ENCODE assay signal across 9 cellular contexts in genomic region chr16:67542464-67542863, GRCh38. TPM values are rescaled to one million over a fixed set of nuclear protein-coding genes. Genes with fewer than 3 reads are reported as not detected.
DNase-seq lines count a peak whose midpoint lies in the region; ATAC-seq and TF ChIP-seq lines count a peak whose summit lies in the region.
"Had no signal": no experiment of that assay in that cellular context is flagged by ENCODE, and none has a peak within 500 bp of the region (broad histone marks: within the 10 kb centered on the region; RNA-seq: fewer than 3 reads in every experiment).

No MANE protein-coding gene starts in this region.

- H3K4me3 Mint-ChIP-seq in activated CD4-positive, alpha-beta T cell treated with anti-CD3 and anti-CD28 coated beads, Interleukin-2, amount 10 ng/mL, durations not matched to agents 24 days and 14 days, result no peak overlapping the region
- no peak overlapping the region for H3K4me3 Mint-ChIP-seq in endodermal cell

- H3K9me3 ChIP-seq in MG63 (no peaks in the 10 kb centered on the region), endodermal cell (ENCODE audit: control insufficient read depth, low read length) (no peaks in the 10 kb centered on the region), tibial artery (no peaks in the 10 kb centered on the region)

- intact Hi-C loops in activated CD4-positive, alpha-beta T cell treated with anti-CD3 and anti-CD28 coated beads, Interleukin-2, amount 10 ng/mL, durations not matched to agents 24 days and 14 days (cut with micrococcal nuclease), result no loop called here
- intact Hi-C loops in tibial artery (cut with DNase I; ENCODE audit: low total_unique reads), result no loop called here

- H3K36me3 ChIP-seq in MG63 (peaks cover 16% of the 10 kb centered on the region), endodermal cell (ENCODE audit: control insufficient read depth, insufficient read depth, low read length) (peaks cover 51% of the 10 kb centered on the region), tibial artery (peaks cover 41 to 88% (median 75%) of the 10 kb centered on the region in 3 donors)

- H3K9ac ChIP-seq in endodermal cell (ENCODE audit: extremely low read depth, low read length, poor library complexity, severe bottlenecking), result no peak overlapping the region

- H3K4me3 ChIP-seq in MG63 (no peak overlapping the region), endodermal cell (ENCODE audit: low read length) (no peak overlapping the region), tibial artery (no peak overlapping the region)

- ATAC-seq in GM18907 (IDR thresholded peaks at IDR 0.05; ENCODE audit: unreplicated experiment), result no peak
- ATAC-seq in GM19328 (IDR thresholded peaks at IDR 0.05; ENCODE audit: unreplicated experiment), result no peak
- ATAC-seq: left colon had no signal

- no peaks in the 10 kb centered on the region for H3K27me3 Mint-ChIP-seq in activated CD4-positive, alpha-beta T cell treated with anti-CD3 and anti-CD28 coated beads, Interleukin-2, amount 10 ng/mL, durations not matched to agents 24 days and 14 days
- peaks cover 21% of the 10 kb centered on the region for H3K27me3 Mint-ChIP-seq in endodermal cell (ENCODE audit: insufficient read depth)

- DNase-seq in GM13976 (ENCODE audit: low spot score) (peak; percentile 87), MG63 (peak; percentile 48), endodermal cell (peak; percentile 79), tibial artery (no peak)
- peak; percentile 95 for DNase-seq in activated CD4-positive, alpha-beta T cell treated with anti-CD3 and anti-CD28 coated beads, Interleukin-2, amount 10 ng/mL, durations not matched to agents 24 days and 14 days
- peak; percentile 41 for DNase-seq in stimulated activated CD4-positive, alpha-beta T cell treated with anti-CD3 and anti-CD28 coated beads, Interleukin-12 subunit alpha, Interleukin-12 subunit beta, amount 100 ng/mL, for 4 hours

- H3K27ac Mint-ChIP-seq in activated CD4-positive, alpha-beta T cell treated with anti-CD3 and anti-CD28 coated beads, Interleukin-2, amount 10 ng/mL, durations not matched to agents 24 days and 14 days, result peak overlapping the region; percentile 3
- no peak overlapping the region for H3K27ac Mint-ChIP-seq in endodermal cell

- TF ChIP-seq CTCF in GM13976 (IDR thresholded peaks at IDR 0.05; ENCODE audit: borderline replicate concordance, control extremely low read depth, extremely low read depth, insufficient read depth, missing control alignments), result no peak
- TF ChIP-seq CTCF in endodermal cell (conservative IDR thresholded peaks at IDR 0.05), result no peak
- no peak for TF ChIP-seq CTCF in tibial artery (IDR thresholded peaks at IDR 0.05)

- H3K4me1 ChIP-seq in endodermal cell (ENCODE audit: control insufficient read depth, insufficient read depth, low read length) (no peaks in the 10 kb centered on the region), tibial artery (peaks cover 0 to 50% (median 24%) of the 10 kb centered on the region in 4 donors)

- H3K27ac ChIP-seq in endodermal cell (ENCODE audit: low read depth, low read length) (no peak overlapping the region), tibial artery (no peak overlapping the region)

- H3K4me1 Mint-ChIP-seq in activated CD4-positive, alpha-beta T cell treated with anti-CD3 and anti-CD28 coated beads, Interleukin-2, amount 10 ng/mL, durations not matched to agents 24 days and 14 days, result peaks cover 35% of the 10 kb centered on the region
- peaks cover 8% of the 10 kb centered on the region for H3K4me1 Mint-ChIP-seq in endodermal cell

- H3K27me3 ChIP-seq in MG63 (no peaks in the 10 kb centered on the region), endodermal cell (ENCODE audit: control insufficient read depth, insufficient read depth, low read length, poor library complexity, severe bottlenecking) (no peaks in the 10 kb centered on the region), tibial artery (no peaks in the 10 kb centered on the region)

- peaks cover 29% of the 10 kb centered on the region for H3K36me3 Mint-ChIP-seq in activated CD4-positive, alpha-beta T cell treated with anti-CD3 and anti-CD28 coated beads, Interleukin-2, amount 10 ng/mL, durations not matched to agents 24 days and 14 days (ENCODE audit: low read depth)
- peaks cover 53% of the 10 kb centered on the region for H3K36me3 Mint-ChIP-seq in endodermal cell (ENCODE audit: low read depth)

- no peaks in the 10 kb centered on the region for H3K9me3 Mint-ChIP-seq in activated CD4-positive, alpha-beta T cell treated with anti-CD3 and anti-CD28 coated beads, Interleukin-2, amount 10 ng/mL, durations not matched to agents 24 days and 14 days
- H3K9me3 Mint-ChIP-seq in endodermal cell, result no peaks in the 10 kb centered on the region

- in situ Hi-C loops in GM13976 (cut with MboI; ENCODE audit: low sequenced_read_pairs, unreplicated experiment), result loop anchor here (25.0 kb wide), 1 partner anchor 270 kb away; the partner anchor contains the start of genes RANBP10 and TSNAXIP1

RNA-seq across cellular contexts. Expression of gene RIPOR1, which starts 13.8 kb away (rescaled TPM):
- 3.1 and 5.0 TPM in 2 replicates for total RNA-seq in MG63 (2014; rRNA removed; shearing (Covaris generic); ENCODE audit: low replicate concordance)
- 23.3 and 27.7 TPM in 2 replicates for total RNA-seq in activated CD4-positive, alpha-beta T cell treated with anti-CD3 and anti-CD28 coated beads, Interleukin-2, amount 10 ng/mL, durations not matched to agents 24 days and 14 days
- total RNA-seq in endodermal cell, result 10 to 100 TPM; 39.9 to 54.1 TPM
- polyA plus RNA-seq in endodermal cell (2013, experiment 1 of 2), result 29.8 TPM
- 29.6 TPM for polyA plus RNA-seq in endodermal cell (2013, experiment 2 of 2)

RNA-seq across cellular contexts. Expression of gene CTCF, which starts 19.9 kb away (rescaled TPM):
- 26.1 and 32.2 TPM in 2 replicates for total RNA-seq in MG63 (2014; rRNA removed; shearing (Covaris generic); ENCODE audit: low replicate concordance)
- total RNA-seq in activated CD4-positive, alpha-beta T cell treated with anti-CD3 and anti-CD28 coated beads, Interleukin-2, amount 10 ng/mL, durations not matched to agents 24 days and 14 days, result 60.2 and 62.5 TPM in 2 replicates
- total RNA-seq in endodermal cell, result 10 to 100 TPM; 61.3 to 74.6 TPM
- 62.2 TPM for polyA plus RNA-seq in endodermal cell (2013, experiment 1 of 2)
- 62.9 TPM for polyA plus RNA-seq in endodermal cell (2013, experiment 2 of 2)

RNA-seq across cellular contexts. Expression of gene AGRP, which starts 59.1 kb away (rescaled TPM):
- not detected in 2 replicates for total RNA-seq in MG63 (2014; rRNA removed; shearing (Covaris generic); ENCODE audit: low replicate concordance)
- not detected in 2 replicates for total RNA-seq in activated CD4-positive, alpha-beta T cell treated with anti-CD3 and anti-CD28 coated beads, Interleukin-2, amount 10 ng/mL, durations not matched to agents 24 days and 14 days
- not detected for total RNA-seq in endodermal cell
- not detected for polyA plus RNA-seq in endodermal cell (2013, experiment 1 of 2)
- polyA plus RNA-seq in endodermal cell (2013, experiment 2 of 2), result not detected
- total RNA-seq: left colon had no signal

Comparison
In these comparisons a context has a peak if more than half of its experiments do, and no peak if none do; other contexts are left out.
1. DNase-seq: peak in GM13976 (single experiment), MG63 (single experiment), activated CD4-positive, alpha-beta T cell treated with anti-CD3 and anti-CD28 coated beads, Interleukin-2, amount 10 ng/mL, durations not matched to agents 24 days and 14 days (single experiment), endodermal cell (single experiment) and stimulated activated CD4-positive, alpha-beta T cell treated with anti-CD3 and anti-CD28 coated beads, Interleukin-12 subunit alpha, Interleukin-12 subunit beta, amount 100 ng/mL, for 4 hours (single experiment); none in tibial artery (0 of 2).